ENCODE assay signal across 22 cellular contexts in genomic region chr18:58174285-58174684, GRCh38.
DNase-seq lines count a peak whose midpoint lies in the region; ATAC-seq and TF ChIP-seq lines count a peak whose summit lies in the region.
"Had no signal": no experiment of that assay in that cellular context is flagged by ENCODE, and none has a peak within 500 bp of the region (broad histone marks: within the 10 kb centered on the region; RNA-seq: fewer than 3 reads in every experiment).

No MANE protein-coding gene starts in this region.

- H3K4me1 ChIP-seq in mesenchymal stem cell (ENCODE audit: control insufficient read depth, insufficient read depth, low read depth, low read length), result peaks cover 14% of the 10 kb centered on the region
- H3K4me1 ChIP-seq: SJCRH30 had no signal

- peak; percentile 86 for ATAC-seq in WTC11
- ATAC-seq in HG03571 (IDR thresholded peaks at IDR 0.05; ENCODE audit: unreplicated experiment), result no peak
- ATAC-seq in GM21528 (IDR thresholded peaks at IDR 0.05; ENCODE audit: low FRiP score, unreplicated experiment), result no peak
- ATAC-seq: Right ventricle myocardium inferior had no signal

- no peak overlapping the region for H4K8ac ChIP-seq in mesenchymal stem cell (ENCODE audit: low read length)

- no peak overlapping the region for H3K4me2 ChIP-seq in mesenchymal stem cell (ENCODE audit: low read length, poor library complexity, severe bottlenecking)
- H3K4me2 ChIP-seq: KMS-11, PC-9 had no signal

- H3K4me1 Mint-ChIP-seq in WTC11, result peaks cover 50% of the 10 kb centered on the region
- H3K4me1 Mint-ChIP-seq: CD4-positive, alpha-beta memory T cell had no signal

- no peak overlapping the region for H2BK120ac ChIP-seq in mesenchymal stem cell (ENCODE audit: low read depth, low read length)

- no peak overlapping the region for H2BK5ac ChIP-seq in mesenchymal stem cell (ENCODE audit: low read depth, low read length, poor library complexity, severe bottlenecking)

- POLR2A ChIA-PET in WTC11 (lab: Charles Lee), result interaction anchor here (0.5 kb wide), 1 partner anchor 40 kb away, joined by 3 read pairs; no protein-coding TSS in a partner anchor

- H3K4me3 ChIP-seq in H7 (ENCODE audit: insufficient read depth, low read depth, low read length) (no peak overlapping the region), mesenchymal stem cell (ENCODE audit: insufficient read depth in 1 of 2, low read depth in 1 of 2, low read length in 2 of 2) (no peak overlapping the region)
- H3K4me3 ChIP-seq: PC-9, SJCRH30 had no signal

- no peaks in the 10 kb centered on the region; the same call in 1 of the 2 replicates for H3K36me3 ChIP-seq in H7 (replicated peaks; ENCODE audit: control insufficient read depth, insufficient read depth, low read length)
- peaks cover 0 to 3% of the 10 kb centered on the region in 2 experiments for H3K36me3 ChIP-seq in mesenchymal stem cell (ENCODE audit: control insufficient read depth in 1 of 2, insufficient read depth in 2 of 2, low read depth in 1 of 2, low read length in 2 of 2)
- H3K36me3 ChIP-seq: SJCRH30 had no signal

- H3K4ac ChIP-seq in mesenchymal stem cell (ENCODE audit: low read depth in 1 of 2, low read length in 2 of 2), result no peak overlapping the region

- 87% methylated on average over 11 of the region's 12 CpGs for WGBS in mesenchymal stem cell

- H3K27me3 ChIP-seq in H7 (ENCODE audit: control insufficient read depth, insufficient read depth, low read length) (no peaks in the 10 kb centered on the region), mesenchymal stem cell (ENCODE audit: control insufficient read depth in 1 of 2, insufficient read depth in 1 of 2, low read length in 2 of 2) (peaks cover 0 to 3% of the 10 kb centered on the region in 2 experiments)
- H3K27me3 ChIP-seq: SJCRH30 had no signal

- no peak overlapping the region for H3K27ac ChIP-seq in mesenchymal stem cell (ENCODE audit: low read length, poor library complexity, severe bottlenecking)
- H3K27ac ChIP-seq: KMS-11, PC-9, SJCRH30 had no signal

- H2AFZ ChIP-seq in mesenchymal stem cell (ENCODE audit: low read depth, low read length), result no peak overlapping the region
- H2AFZ ChIP-seq: PC-9 had no signal

- no peaks in the 10 kb centered on the region for H3K36me3 Mint-ChIP-seq in WTC11
- H3K36me3 Mint-ChIP-seq: CD4-positive, alpha-beta memory T cell had no signal

- H2BK15ac ChIP-seq in mesenchymal stem cell (ENCODE audit: low read depth, poor library complexity, severe bottlenecking), result no peak overlapping the region

- no peak overlapping the region for H3K9ac ChIP-seq in mesenchymal stem cell (ENCODE audit: low read length)
- H3K9ac ChIP-seq: KMS-11 had no signal

- H3K9me3 ChIP-seq in mesenchymal stem cell (ENCODE audit: control insufficient read depth, low read length), result no peaks in the 10 kb centered on the region
- H3K9me3 ChIP-seq: Caco-2, SJCRH30 had no signal

- H3K18ac ChIP-seq in mesenchymal stem cell (ENCODE audit: low read depth in 1 of 2, low read length in 2 of 2), result peak overlapping the region in 1 of 2 experiments; percentile 38

- DNase-seq in H7 (peak; percentile 51), WTC11 (ENCODE audit: low spot score) (peak; percentile 48), mesenchymal stem cell (no peak), posterior cingulate gyrus (no peak)
- no peak for DNase-seq in stimulated activated CD4-positive, alpha-beta T cell treated with anti-CD3 and anti-CD28 coated beads, Interleukin-2, amount 100 ng/mL, for 48 hours
- DNase-seq: C1 segment of cervical spinal cord; Caco-2; CD4-positive, alpha-beta memory T cell; DMS 273 treated with DMSO at 0.1 percent for 48 hours; DMS79; EL; HCEC 1CT; MM.1S; NCI-H2029 treated with DMSO at 0.1 percent for 48 hours; NCI-H526 treated with DMSO at 0.1 percent for 48 hours; PC-9; SJCRH30 had no signal

- H3K27ac Mint-ChIP-seq in WTC11, result peak overlapping the region; percentile 91
- H3K27ac Mint-ChIP-seq: IgD-negative memory B cell had no signal

- no peak overlapping the region for H3K4me3 Mint-ChIP-seq in WTC11
- H3K4me3 Mint-ChIP-seq: CD4-positive, alpha-beta memory T cell; IgD-negative memory B cell had no signal

- H3K14ac ChIP-seq in mesenchymal stem cell (ENCODE audit: low read length in 2 of 2), result no peak overlapping the region

- intact Hi-C loops in posterior cingulate gyrus (cut with DNase I), result no loop called here

- peak overlapping the region; percentile 34 for H4K91ac ChIP-seq in mesenchymal stem cell (ENCODE audit: low read length)

- H3K27me3 Mint-ChIP-seq in WTC11 (ENCODE audit: low read depth), result no peaks in the 10 kb centered on the region
- H3K27me3 Mint-ChIP-seq: IgD-negative memory B cell had no signal

- CTCF ChIA-PET in WTC11 (lab: Charles Lee), result interaction anchor here (0.9 to 1.6 kb wide), 2 partner anchors 38 to 53 kb away, joined by 3 to 4 read pairs; no protein-coding TSS in a partner anchor

- no peak overlapping the region for H2AK5ac ChIP-seq in mesenchymal stem cell (ENCODE audit: low read length, severe bottlenecking)

- peak overlapping the region in 1 of 2 experiments; percentile 30 for H2BK12ac ChIP-seq in mesenchymal stem cell (ENCODE audit: low read length in 2 of 2)

- H3K79me1 ChIP-seq in mesenchymal stem cell (replicated peaks; ENCODE audit: low read length, poor library complexity, severe bottlenecking), result peaks cover 1% of the 10 kb centered on the region

- no peaks in the 10 kb centered on the region for H3K9me3 Mint-ChIP-seq in WTC11
- H3K9me3 Mint-ChIP-seq: CD4-positive, alpha-beta memory T cell; IgD-negative memory B cell had no signal

- TF ChIP-seq CTCF in WTC11 (IDR thresholded peaks at IDR 0.05), result no peak

- H3K23ac ChIP-seq in mesenchymal stem cell (ENCODE audit: low read length in 2 of 2), result no peak overlapping the region

TF ChIP-seq in WTC11, 78 proteins besides CTCF, POLR2A, EP300 and RAD21:
- TF ChIP-seq FOXJ3 (CRISPR knock-in tag; IDR thresholded peaks at IDR 0.05; ENCODE audit: borderline replicate concordance) (no peak), OVOL2 (CRISPR knock-in tag; IDR thresholded peaks at IDR 0.05; ENCODE audit: borderline replicate concordance) (no peak), TEAD4 (CRISPR knock-in tag; IDR thresholded peaks at IDR 0.05) (no peak), STAT6 (CRISPR knock-in tag; conservative IDR thresholded peaks at IDR 0.05; ENCODE audit: low read depth) (no peak), ESRRA (CRISPR knock-in tag; IDR thresholded peaks at IDR 0.05; ENCODE audit: borderline replicate concordance) (no peak)
- TF ChIP-seq, protein P1, sequence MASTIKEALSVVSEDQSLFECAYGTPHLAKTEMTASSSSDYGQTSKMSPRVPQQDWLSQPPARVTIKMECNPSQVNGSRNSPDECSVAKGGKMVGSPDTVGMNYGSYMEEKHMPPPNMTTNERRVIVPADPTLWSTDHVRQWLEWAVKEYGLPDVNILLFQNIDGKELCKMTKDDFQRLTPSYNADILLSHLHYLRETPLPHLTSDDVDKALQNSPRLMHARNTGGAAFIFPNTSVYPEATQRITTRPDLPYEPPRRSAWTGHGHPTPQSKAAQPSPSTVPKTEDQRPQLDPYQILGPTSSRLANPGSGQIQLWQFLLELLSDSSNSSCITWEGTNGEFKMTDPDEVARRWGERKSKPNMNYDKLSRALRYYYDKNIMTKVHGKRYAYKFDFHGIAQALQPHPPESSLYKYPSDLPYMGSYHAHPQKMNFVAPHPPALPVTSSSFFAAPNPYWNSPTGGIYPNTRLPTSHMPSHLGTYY (CRISPR knock-in tag; IDR thresholded peaks at IDR 0.05), result no peak
TF ChIP-seq in WTC11: peak in this region for 0.

Comparison
In these comparisons a context has a peak if more than half of its experiments do, and no peak if none do; other contexts are left out.
1. DNase-seq: peak in H7 (single experiment) and WTC11 (single experiment); none in mesenchymal stem cell (single experiment), stimulated activated CD4-positive, alpha-beta T cell treated with anti-CD3 and anti-CD28 coated beads, Interleukin-2, amount 100 ng/mL, for 48 hours (0 of 2) and posterior cingulate gyrus (0 of 10).